1 cellular context compared by ENCODE assay signal in the genomic region with DNA sequence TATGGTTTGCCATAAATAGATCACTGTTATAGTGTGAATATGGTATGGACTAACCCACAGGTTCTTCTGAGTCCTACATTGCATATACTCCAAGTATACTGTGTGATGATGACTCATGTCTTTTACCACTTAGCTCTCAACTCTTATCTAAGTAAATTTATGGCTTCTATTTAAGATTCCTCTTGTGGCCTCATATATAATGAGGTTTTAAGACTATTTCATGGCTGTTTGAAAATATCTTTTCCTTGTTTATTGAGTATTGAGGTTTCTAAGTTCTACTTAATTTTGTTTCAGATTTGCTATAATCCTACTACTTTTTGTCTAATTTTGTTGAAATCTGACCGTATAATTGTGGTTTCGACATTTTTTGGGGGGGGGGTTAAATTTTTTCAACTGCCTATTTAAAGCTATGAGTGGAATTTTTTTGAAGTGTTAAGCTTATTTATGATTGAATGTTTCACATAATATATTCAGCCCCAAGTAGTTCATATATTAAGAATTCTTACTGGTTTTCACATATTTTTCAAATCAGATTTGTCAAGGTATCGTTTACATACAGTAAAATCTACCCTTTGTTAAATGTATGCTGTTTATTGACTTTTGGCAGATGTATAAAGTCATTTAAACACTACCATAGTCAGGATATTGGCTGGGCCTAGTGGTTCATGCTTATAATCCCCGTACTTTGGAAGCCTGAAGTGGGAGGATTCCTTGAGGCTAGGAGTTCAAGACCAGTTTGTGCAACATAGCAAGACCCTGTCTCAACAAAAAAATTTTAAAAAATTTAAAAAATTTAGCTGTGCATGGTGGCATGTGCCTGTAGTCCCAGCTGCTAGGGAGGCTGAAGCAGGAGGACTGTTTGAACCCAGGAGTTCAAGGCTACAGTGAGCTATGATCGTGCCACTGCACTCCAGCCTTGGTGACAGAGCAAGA.
A peak's percentile ranks its signal among the peaks of the same experiment; 100 is the strongest.
TF ChIP-seq lines count a peak whose summit lies in the region.

No MANE protein-coding gene starts in this region.

TF ChIP-seq in HepG2, 621 proteins besides CTCF, POLR2A, EP300 and RAD21:
- TF ChIP-seq, protein P1, sequence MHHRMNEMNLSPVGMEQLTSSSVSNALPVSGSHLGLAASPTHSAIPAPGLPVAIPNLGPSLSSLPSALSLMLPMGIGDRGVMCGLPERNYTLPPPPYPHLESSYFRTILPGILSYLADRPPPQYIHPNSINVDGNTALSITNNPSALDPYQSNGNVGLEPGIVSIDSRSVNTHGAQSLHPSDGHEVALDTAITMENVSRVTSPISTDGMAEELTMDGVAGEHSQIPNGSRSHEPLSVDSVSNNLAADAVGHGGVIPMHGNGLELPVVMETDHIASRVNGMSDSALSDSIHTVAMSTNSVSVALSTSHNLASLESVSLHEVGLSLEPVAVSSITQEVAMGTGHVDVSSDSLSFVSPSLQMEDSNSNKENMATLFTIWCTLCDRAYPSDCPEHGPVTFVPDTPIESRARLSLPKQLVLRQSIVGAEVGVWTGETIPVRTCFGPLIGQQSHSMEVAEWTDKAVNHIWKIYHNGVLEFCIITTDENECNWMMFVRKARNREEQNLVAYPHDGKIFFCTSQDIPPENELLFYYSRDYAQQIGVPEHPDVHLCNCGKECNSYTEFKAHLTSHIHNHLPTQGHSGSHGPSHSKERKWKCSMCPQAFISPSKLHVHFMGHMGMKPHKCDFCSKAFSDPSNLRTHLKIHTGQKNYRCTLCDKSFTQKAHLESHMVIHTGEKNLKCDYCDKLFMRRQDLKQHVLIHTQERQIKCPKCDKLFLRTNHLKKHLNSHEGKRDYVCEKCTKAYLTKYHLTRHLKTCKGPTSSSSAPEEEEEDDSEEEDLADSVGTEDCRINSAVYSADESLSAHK (CRISPR knock-in tag; IDR thresholded peaks at IDR 0.05; ENCODE audit: borderline replicate concordance): no peak
- TF ChIP-seq ZNF770 (CRISPR knock-in tag; IDR thresholded peaks at IDR 0.05): peak; percentile 90
